24 cellular contexts compared by ENCODE assay signal in genomic region chr7:151312356-151312755, GRCh38.
"Had no signal": no experiment of that assay in that cellular context is flagged by ENCODE, and none has a peak within 500 bp of the region (broad histone marks: within the 10 kb centered on the region; RNA-seq: fewer than 3 reads in every experiment).

No MANE protein-coding gene starts in this region.

- FAIRE-seq: astrocyte, bronchial epithelial cell, endometrium, endothelial cell of umbilical vein, frontal cortex had no signal

- H3K27ac ChIP-seq: brain microvascular endothelial cell, coronary artery, epithelial cell of prostate had no signal

- H3K36me3 ChIP-seq: brain microvascular endothelial cell had no signal

- DNase-seq: activated CD4-positive, alpha-beta T cell treated with anti-CD3 and anti-CD28 coated beads for 36 hours; activated CD4-positive, alpha-beta T cell treated with anti-CD3 and anti-CD28 coated beads, Interleukin-2, amount 10 ng/mL, durations not matched to agents 24 days and 14 days; activated CD4-positive, CD25-positive, alpha-beta regulatory T cell; activated CD4-positive, CD25-positive, alpha-beta regulatory T cell treated with anti-CD3 and anti-CD28 coated beads, Interleukin-2, amount 50 U/mL, for 72 hours; activated CD8-positive, alpha-beta memory T cell treated with anti-CD3 and anti-CD28 coated beads, Interleukin-2, amount 10 ng/mL, durations not matched to agents 7 days and 5 days; activated CD8-positive, alpha-beta T cell treated with anti-CD3 and anti-CD28 coated beads, Interleukin-2, amount 10 ng/mL, durations not matched to agents 7 days and 5 days; activated gamma-delta T cell; activated naive CD4-positive, alpha-beta T cell treated with anti-CD3 and anti-CD28 coated beads, Interleukin-2, amount 50 U/mL, for 16 hours; activated T-cell treated with anti-CD3 and anti-CD28 coated beads, Interleukin-2, amount 50 U/mL, for 4 hours; amniotic stem cell; anterior cingulate cortex; brain microvascular endothelial cell; effector CD8-positive, alpha-beta T cell; foreskin fibroblast; T-helper 1 cell; T-helper 17 cell; T1000 had no signal

- ATAC-seq: activated CD4-positive, alpha-beta T cell treated with anti-CD3 and anti-CD28 coated beads for 36 hours; activated CD8-positive, alpha-beta memory T cell treated with anti-CD3 and anti-CD28 coated beads, Interleukin-2, amount 10 ng/mL, durations not matched to agents 7 days and 5 days; activated CD8-positive, alpha-beta T cell treated with anti-CD3 and anti-CD28 coated beads, Interleukin-2, amount 10 ng/mL, durations not matched to agents 7 days and 5 days; T-helper 17 cell had no signal

- H3K27me3 ChIP-seq: brain microvascular endothelial cell had no signal

- H3K4me3 ChIP-seq: coronary artery had no signal
